Comparison of ENCODE assay signal across 24 cellular contexts in the genomic region with DNA sequence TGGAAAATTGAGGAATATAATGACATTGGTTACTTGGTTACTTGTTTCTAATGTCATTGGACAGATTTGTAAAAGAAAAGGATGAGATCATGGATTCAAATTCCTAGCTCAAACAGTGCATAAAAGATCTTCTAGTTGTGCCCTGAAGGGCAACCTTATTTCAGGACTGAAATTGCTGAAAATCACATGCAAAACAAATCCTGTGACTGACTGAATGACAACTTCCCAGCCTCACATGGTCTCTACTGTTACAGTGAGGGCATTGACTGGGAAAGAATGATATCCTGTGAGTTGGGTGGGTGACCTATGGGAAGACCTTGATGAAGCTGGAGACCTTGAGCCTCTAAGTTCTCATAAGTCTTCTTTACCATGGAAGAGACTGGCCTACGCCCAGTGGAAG.
DNase-seq lines count a peak whose midpoint lies in the region; ATAC-seq and TF ChIP-seq lines count a peak whose summit lies in the region.
"Had no signal": no experiment of that assay in that cellular context is flagged by ENCODE, and none has a peak within 500 bp of the region (broad histone marks: within the 10 kb centered on the region; RNA-seq: fewer than 3 reads in every experiment).

No MANE protein-coding gene starts in this region.

- no peaks in the 10 kb centered on the region for H3K36me3 Mint-ChIP-seq in activated CD8-positive, alpha-beta memory T cell treated with anti-CD3 and anti-CD28 coated beads, Interleukin-2, amount 10 ng/mL, durations not matched to agents 7 days and 5 days
- H3K36me3 Mint-ChIP-seq: CD8-positive, alpha-beta T cell had no signal

- no peak overlapping the region for H3K27ac Mint-ChIP-seq in activated CD8-positive, alpha-beta memory T cell treated with anti-CD3 and anti-CD28 coated beads, Interleukin-2, amount 10 ng/mL, durations not matched to agents 7 days and 5 days
- H3K27ac Mint-ChIP-seq: B cell; CD4-positive, alpha-beta T cell; CD8-positive, alpha-beta T cell had no signal

- no peaks in the 10 kb centered on the region for H3K9me3 Mint-ChIP-seq in activated CD8-positive, alpha-beta memory T cell treated with anti-CD3 and anti-CD28 coated beads, Interleukin-2, amount 10 ng/mL, durations not matched to agents 7 days and 5 days (ENCODE audit: low read depth)
- H3K9me3 Mint-ChIP-seq: CD8-positive, alpha-beta T cell had no signal

- CTCF ChIA-PET in activated CD8-positive, alpha-beta memory T cell treated with anti-CD3 and anti-CD28 coated beads, Interleukin-2, amount 10 ng/mL, durations not matched to agents 7 days and 5 days (lab: Charles Lee), result interaction anchor here (0.6 kb wide), 1 partner anchor 747 kb away, joined by 3 read pairs; no protein-coding TSS in a partner anchor

- peak overlapping the region; percentile 62; the same call in 1 of the 2 replicates for H3K27ac ChIP-seq in WERI-Rb-1
- H3K27ac ChIP-seq: 22Rv1; A549; BLaER1 treated with 17β-estradiol and CSF1 and Interleukin-3, amounts not matched to agents 10 nM and 100 nM; C4-2B had no signal

- no peaks in the 10 kb centered on the region for H3K27me3 Mint-ChIP-seq in activated CD8-positive, alpha-beta memory T cell treated with anti-CD3 and anti-CD28 coated beads, Interleukin-2, amount 10 ng/mL, durations not matched to agents 7 days and 5 days
- H3K27me3 Mint-ChIP-seq: B cell; CD4-positive, alpha-beta T cell had no signal

- H3K9me3 ChIP-seq in WERI-Rb-1 (ENCODE audit: severe bottlenecking), result peaks cover 6% of the 10 kb centered on the region
- H3K9me3 ChIP-seq: A549 had no signal

- H3K4me3 Mint-ChIP-seq in activated CD8-positive, alpha-beta memory T cell treated with anti-CD3 and anti-CD28 coated beads, Interleukin-2, amount 10 ng/mL, durations not matched to agents 7 days and 5 days, result no peak overlapping the region
- H3K4me3 Mint-ChIP-seq: B cell; CD4-positive, alpha-beta T cell; CD8-positive, alpha-beta T cell had no signal

- no peaks in the 10 kb centered on the region for H3K27me3 ChIP-seq in WERI-Rb-1 (ENCODE audit: insufficient read depth, low read depth, severe bottlenecking)
- H3K27me3 ChIP-seq: BLaER1 treated with 17β-estradiol and CSF1 and Interleukin-3, amounts not matched to agents 10 nM and 100 nM had no signal

- peaks cover 7% of the 10 kb centered on the region for H3K4me1 Mint-ChIP-seq in activated CD8-positive, alpha-beta memory T cell treated with anti-CD3 and anti-CD28 coated beads, Interleukin-2, amount 10 ng/mL, durations not matched to agents 7 days and 5 days

- H3K4me3 ChIP-seq in WERI-Rb-1 (ENCODE audit: low read depth, low read length), result no peak overlapping the region
- H3K4me3 ChIP-seq: A549; BLaER1 treated with 17β-estradiol and CSF1 and Interleukin-3, amounts not matched to agents 10 nM and 100 nM; GM12878 had no signal

- H3K36me3 ChIP-seq in WERI-Rb-1, result no peaks in the 10 kb centered on the region
- H3K36me3 ChIP-seq: BLaER1 treated with 17β-estradiol and CSF1 and Interleukin-3, amounts not matched to agents 10 nM and 100 nM had no signal

- TF ChIP-seq CTCF in WERI-Rb-1 (IDR thresholded peaks at IDR 0.05; ENCODE audit: low read depth, low read length), result no peak
- TF ChIP-seq CTCF in GM20000 (IDR thresholded peaks at IDR 0.05; ENCODE audit: extremely low read depth, missing control alignments), result no peak

- no peak for ATAC-seq in activated CD8-positive, alpha-beta memory T cell treated with anti-CD3 and anti-CD28 coated beads, Interleukin-2, amount 10 ng/mL, durations not matched to agents 7 days and 5 days
- no peak for ATAC-seq in GM21528 (IDR thresholded peaks at IDR 0.05; ENCODE audit: low FRiP score, unreplicated experiment)
- ATAC-seq: A549; CD8-positive, alpha-beta T cell; GM12878 had no signal

- DNase-seq in activated CD8-positive, alpha-beta memory T cell treated with anti-CD3 and anti-CD28 coated beads for 24 hours, result peak; percentile 11
- DNase-seq in activated CD8-positive, alpha-beta memory T cell treated with anti-CD3 and anti-CD28 coated beads, Interleukin-2, amount 10 ng/mL, durations not matched to agents 7 days and 5 days, result no peak
- DNase-seq in WERI-Rb-1, result no peak
- peak; percentile 99 for DNase-seq in foreskin melanocyte
- no peak for DNase-seq in GM20000 (ENCODE audit: low spot score)
- no peak for DNase-seq in NCI-H1930 (lab: John Stamatoyannopoulos, UW)
- DNase-seq: AML-193; CD4-positive, alpha-beta T cell; CD8-positive, alpha-beta T cell; COR-L47; DMS 273 treated with DMSO at 0.1 percent for 48 hours; DMS153; DMS53; DMS79; DND-41; EL; GDM1 had no signal

Comparison
In these comparisons a context has a peak if more than half of its experiments do, and no peak if none do; other contexts are left out.
1. DNase-seq: peak in activated CD8-positive, alpha-beta memory T cell treated with anti-CD3 and anti-CD28 coated beads for 24 hours (single experiment) and foreskin melanocyte (single experiment); none in activated CD8-positive, alpha-beta memory T cell treated with anti-CD3 and anti-CD28 coated beads, Interleukin-2, amount 10 ng/mL, durations not matched to agents 7 days and 5 days (single experiment), WERI-Rb-1 (single experiment), GM20000 (single experiment) and NCI-H1930 (0 of 2).